ENCODE assay signal across 13 cellular contexts in genomic region chr16:11675561-11676511, GRCh38. TPM values are rescaled to one million over a fixed set of nuclear protein-coding genes. Genes with fewer than 3 reads are reported as not detected.
DNase-seq lines count a peak whose midpoint lies in the region; ATAC-seq, FAIRE-seq and TF ChIP-seq lines count a peak whose summit lies in the region.
"Had no signal": no experiment of that assay in that cellular context is flagged by ENCODE, and none has a peak within 500 bp of the region (broad histone marks: within the 10 kb centered on the region; RNA-seq: fewer than 3 reads in every experiment).

No MANE protein-coding gene starts in this region.

- DNase-seq in activated CD4-positive, alpha-beta T cell treated with anti-CD3 and anti-CD28 coated beads for 36 hours, result peak; percentile 66
- no peak for DNase-seq in activated CD4-positive, alpha-beta T cell treated with anti-CD3 and anti-CD28 coated beads for 1 hour
- no peak for DNase-seq in RWPE2 (ENCODE audit: low spot score)
- peak; percentile 62 for DNase-seq in glomerular visceral epithelial cell (ENCODE audit: extremely low spot score)
- DNase-seq in small intestine, result peak; percentile 97
- DNase-seq in Karpas-422, result no peak
- DNase-seq: KBM-7, T1000 had no signal

- intact Hi-C loops in activated CD4-positive, alpha-beta T cell treated with anti-CD3 and anti-CD28 coated beads for 36 hours (cut with DNase I, micrococcal nuclease), result no loop called here

- H3K4me1 Mint-ChIP-seq in activated CD4-positive, alpha-beta T cell treated with anti-CD3 and anti-CD28 coated beads for 36 hours, result peaks cover 84% of the 10 kb centered on the region

- H3K9me2 ChIP-seq in Karpas-422 (replicated peaks; ENCODE audit: insufficient read depth, low read length), result no peaks in the 10 kb centered on the region

- H3K27me3 ChIP-seq in RWPE2 (ENCODE audit: insufficient read depth, poor library complexity, severe bottlenecking) (no peaks in the 10 kb centered on the region), small intestine (ENCODE audit: control insufficient read depth in 2 of 2, insufficient read depth in 2 of 2, low read length in 2 of 2) (no peaks in the 10 kb centered on the region), Karpas-422 (ENCODE audit: low read length) (no peaks in the 10 kb centered on the region)
- H3K27me3 ChIP-seq: esophagus muscularis mucosa, ovary, upper lobe of left lung had no signal

- H3K27ac Mint-ChIP-seq in activated CD4-positive, alpha-beta T cell treated with anti-CD3 and anti-CD28 coated beads for 36 hours, result peak overlapping the region; percentile 31

- H3K4me3 ChIP-seq in RWPE2 (ENCODE audit: severe bottlenecking), result no peak overlapping the region
- H3K4me3 ChIP-seq in small intestine (ENCODE audit: low read depth in 1 of 2, low read length in 2 of 2), result no peak overlapping the region
- H3K4me3 ChIP-seq in Karpas-422 (ENCODE audit: low read length), result no peak overlapping the region
- H3K4me3 ChIP-seq: esophagus muscularis mucosa, ovary, upper lobe of left lung had no signal

- H3K27ac ChIP-seq in RWPE2 (ENCODE audit: poor library complexity, severe bottlenecking) (peak overlapping the region; percentile 70), small intestine (ENCODE audit: low read depth in 1 of 2, low read length in 1 of 2) (peak overlapping the region; percentile 56 to 65), Karpas-422 (ENCODE audit: low read length) (no peak overlapping the region)
- H3K27ac ChIP-seq: ovary had no signal

- WGBS in small intestine, 3 donors, result 35 to 72% (median 56%) methylated on average over 39 to 42 of the region's 42 CpGs

- no peaks in the 10 kb centered on the region for H3K27me3 Mint-ChIP-seq in activated CD4-positive, alpha-beta T cell treated with anti-CD3 and anti-CD28 coated beads for 36 hours

- H3K9ac ChIP-seq in Karpas-422 (ENCODE audit: low read length), result no peak overlapping the region

- no peak overlapping the region for H2AFZ ChIP-seq in Karpas-422 (ENCODE audit: low read length)

- H3K36me3 ChIP-seq in RWPE2 (ENCODE audit: low read depth) (peaks cover 52% of the 10 kb centered on the region), small intestine (ENCODE audit: control insufficient read depth in 2 of 2, insufficient read depth in 2 of 2, low read length in 2 of 2) (peaks cover 6 to 18% of the 10 kb centered on the region in 2 donors), Karpas-422 (ENCODE audit: insufficient read depth, low read length) (peaks cover 20% of the 10 kb centered on the region)
- H3K36me3 ChIP-seq: ovary had no signal

- no peak for FAIRE-seq in small intestine (lab: Jason Lieb, UNC)

- H3K4me3 Mint-ChIP-seq in activated CD4-positive, alpha-beta T cell treated with anti-CD3 and anti-CD28 coated beads for 36 hours, result no peak overlapping the region

- peak; percentile 7 for TF ChIP-seq CTCF in RWPE2 (IDR thresholded peaks at IDR 0.05; ENCODE audit: poor library complexity, severe bottlenecking)

- POLR2A ChIA-PET in activated CD4-positive, alpha-beta T cell treated with anti-CD3 and anti-CD28 coated beads for 36 hours (lab: Charles Lee), result no interaction called here

- peaks cover 19% of the 10 kb centered on the region for H4K20me1 ChIP-seq in Karpas-422 (ENCODE audit: insufficient read depth, low read depth, low read length)

- H3K9me3 ChIP-seq in RWPE2 (ENCODE audit: severe bottlenecking) (no peaks in the 10 kb centered on the region), small intestine (ENCODE audit: control insufficient read depth, low read depth) (no peaks in the 10 kb centered on the region), Karpas-422 (ENCODE audit: low read length) (no peaks in the 10 kb centered on the region)
- H3K9me3 ChIP-seq: esophagus muscularis mucosa, ovary, upper lobe of left lung had no signal

- H3K9me3 Mint-ChIP-seq in activated CD4-positive, alpha-beta T cell treated with anti-CD3 and anti-CD28 coated beads for 36 hours (ENCODE audit: low read depth), result no peaks in the 10 kb centered on the region

- H3K4me1 ChIP-seq in RWPE2 (ENCODE audit: insufficient read depth, poor library complexity, severe bottlenecking) (peaks cover 48% of the 10 kb centered on the region), small intestine (ENCODE audit: control insufficient read depth in 2 of 2, insufficient read depth in 1 of 2, low read depth in 1 of 2, low read length in 1 of 2) (peaks cover 11 to 12% of the 10 kb centered on the region in 2 donors), Karpas-422 (ENCODE audit: low read length) (peaks cover 69% of the 10 kb centered on the region)

- CTCF ChIA-PET in activated CD4-positive, alpha-beta T cell treated with anti-CD3 and anti-CD28 coated beads for 36 hours (lab: Charles Lee), result interaction anchor here (0.6 to 1.0 kb wide), 3 partner anchors 35 to 210 kb away, joined by 3 read pairs; no protein-coding TSS in a partner anchor

- no peak overlapping the region for H3K4me2 ChIP-seq in Karpas-422 (ENCODE audit: low read depth, low read length, poor library complexity, severe bottlenecking)

- ATAC-seq in activated CD4-positive, alpha-beta T cell treated with anti-CD3 and anti-CD28 coated beads for 36 hours, result peak; percentile 74
- ATAC-seq in RWPE2 (ENCODE audit: low read depth), result peak; percentile 48
- ATAC-seq in GM21423 (IDR thresholded peaks at IDR 0.05; ENCODE audit: unreplicated experiment), result no peak
- ATAC-seq in HG03442 (IDR thresholded peaks at IDR 0.05; ENCODE audit: unreplicated experiment), result no peak

- peaks cover 26% of the 10 kb centered on the region for H3K36me3 Mint-ChIP-seq in activated CD4-positive, alpha-beta T cell treated with anti-CD3 and anti-CD28 coated beads for 36 hours (ENCODE audit: low read depth)

- no peaks in the 10 kb centered on the region for H3K79me2 ChIP-seq in Karpas-422 (ENCODE audit: low read length)

RNA-seq across cellular contexts. Expression of gene SNN, which starts 7.6 kb away (rescaled TPM):
- total RNA-seq in activated CD4-positive, alpha-beta T cell treated with anti-CD3 and anti-CD28 coated beads for 36 hours, result 1 to 10 TPM; 6.0 to 7.2 TPM
- polyA plus RNA-seq in small intestine, result 10 to 100 TPM in 1 of 3 donors, 1 to 10 TPM in 2; 9.6 to 15.7 (median 9.7) TPM
- 27.4 and 34.2 TPM in 2 replicates for total RNA-seq in Karpas-422 (2014; rRNA removed; shearing (Covaris generic); ENCODE audit: low replicate concordance)

Comparison
In these comparisons a context has a peak if more than half of its experiments do, and no peak if none do; other contexts are left out.
1. DNase-seq: peak in activated CD4-positive, alpha-beta T cell treated with anti-CD3 and anti-CD28 coated beads for 36 hours (single experiment), glomerular visceral epithelial cell (single experiment) and small intestine (single experiment); none in activated CD4-positive, alpha-beta T cell treated with anti-CD3 and anti-CD28 coated beads for 1 hour (single experiment), RWPE2 (single experiment) and Karpas-422 (single experiment).
2. ATAC-seq: peak in activated CD4-positive, alpha-beta T cell treated with anti-CD3 and anti-CD28 coated beads for 36 hours (single experiment) and RWPE2 (single experiment); none in GM21423 (single experiment) and HG03442 (single experiment).